In genomic region chr10:105023706-105024105, GRCh38 we compare ENCODE assay signal across 3 cellular contexts.
TF ChIP-seq lines count a peak whose summit lies in the region.

No MANE protein-coding gene starts in this region.

TF ChIP-seq in GM23338, 12 proteins besides CTCF, POLR2A, EP300 and RAD21:
- no peak for TF ChIP-seq ZNF331 (CRISPR knock-in tag; IDR thresholded peaks at IDR 0.05; ENCODE audit: low read depth)
- TF ChIP-seq CREB1 (CRISPR knock-in tag; IDR thresholded peaks at IDR 0.05; ENCODE audit: low read depth) = no peak

TF ChIP-seq in H1, 55 proteins besides CTCF, POLR2A, EP300 and RAD21:
- no peak for TF ChIP-seq FOSL1 (IDR thresholded peaks at IDR 0.05; ENCODE audit: insufficient read depth, low read depth, low read length)
- TF ChIP-seq POLR2AphosphoS5 (IDR thresholded peaks at IDR 0.05; ENCODE audit: low read depth, low read length) = no peak
- TF ChIP-seq BACH1 (IDR thresholded peaks at IDR 0.05; ENCODE audit: low read length) = no peak
- no peak for TF ChIP-seq TAF1 (IDR thresholded peaks at IDR 0.05; ENCODE audit: low read depth, low read length)
- no peak for TF ChIP-seq SP4 (IDR thresholded peaks at IDR 0.05; ENCODE audit: low read length)

TF ChIP-seq in HEK293T, 16 proteins besides CTCF, POLR2A, EP300 and RAD21:
- no peak for TF ChIP-seq SP1 (IDR thresholded peaks at IDR 0.05)
- TF ChIP-seq HDGF (IDR thresholded peaks at IDR 0.05; ENCODE audit: borderline replicate concordance) = no peak
- TF ChIP-seq CTBP1 (IDR thresholded peaks at IDR 0.05; ENCODE audit: borderline replicate concordance) = no peak
- no peak for TF ChIP-seq L3MBTL2 (conservative IDR thresholded peaks at IDR 0.05)
- TF ChIP-seq LEF1 (IDR thresholded peaks at IDR 0.05; ENCODE audit: borderline replicate concordance) = no peak
- no peak for TF ChIP-seq FOXA1 (IDR thresholded peaks at IDR 0.05)
- TF ChIP-seq BHLHE40 (IDR thresholded peaks at IDR 0.05; ENCODE audit: borderline replicate concordance) = no peak
- TF ChIP-seq SUZ12 (IDR thresholded peaks at IDR 0.05) = no peak
